In genomic region chr2:183597841-183598240, GRCh38 we compare ENCODE assay signal across 15 cellular contexts.
A peak's percentile ranks its signal among the peaks of the same experiment; 100 is the strongest.
DNase-seq lines count a peak whose midpoint lies in the region; ATAC-seq and TF ChIP-seq lines count a peak whose summit lies in the region.
"Had no signal": no experiment of that assay in that cellular context is flagged by ENCODE, and none has a peak within 500 bp of the region (broad histone marks: within the 10 kb centered on the region; RNA-seq: fewer than 3 reads in every experiment).

No MANE protein-coding gene starts in this region.

- no peaks in the 10 kb centered on the region for H3K9me3 Mint-ChIP-seq in MCF 10A (ENCODE audit: unreplicated experiment)

- H3K4me3 Mint-ChIP-seq in MCF 10A (ENCODE audit: unreplicated experiment): no peak overlapping the region
- H3K4me3 Mint-ChIP-seq: CD8-positive, alpha-beta memory T cell had no signal

- peak overlapping the region; percentile 43 for H3K27ac Mint-ChIP-seq in MCF 10A (ENCODE audit: low read depth, unreplicated experiment)
- H3K27ac Mint-ChIP-seq: CD8-positive, alpha-beta memory T cell had no signal

- intact Hi-C loops in MCF 10A (cut with micrococcal nuclease): no loop called here
- intact Hi-C loops in breast epithelium (cut with DNase I; ENCODE audit: low total_unique reads): no loop called here

- POLR2A ChIA-PET in MCF 10A (lab: Yijun Ruan, JAX) (interaction anchor here (1.6 kb wide), 1 partner anchor 16 kb away, joined by 8 read pairs; no protein-coding TSS in a partner anchor), RWPE1 (lab: Yijun Ruan, JAX; ENCODE audit: low non-redundant PET) (no interaction called here)

- CTCF ChIA-PET in MCF 10A (lab: Yijun Ruan, JAX): interaction anchor here (0.6 to 1.4 kb wide), 3 partner anchors 17 to 787 kb away, joined by 3 to 4 read pairs (median 3); no protein-coding TSS in a partner anchor
- CTCF ChIA-PET in RWPE1 (lab: Yijun Ruan, JAX): no interaction called here

- peaks cover 10% of the 10 kb centered on the region for H3K4me1 Mint-ChIP-seq in MCF 10A (ENCODE audit: insufficient read depth, unreplicated experiment)
- H3K4me1 Mint-ChIP-seq: CD8-positive, alpha-beta memory T cell had no signal

- no peak for TF ChIP-seq POLR2A in breast epithelium (IDR thresholded peaks at IDR 0.05)

- H3K27ac ChIP-seq in breast epithelium: no peak overlapping the region
- no peak overlapping the region for H3K27ac ChIP-seq in RWPE1
- H3K27ac ChIP-seq: 22Rv1, BLaER1, HL-60 had no signal

- no peak overlapping the region for H3K4me3 ChIP-seq in breast epithelium
- H3K4me3 ChIP-seq: BLaER1 had no signal

- TF ChIP-seq CTCF in MCF 10A (IDR thresholded peaks at IDR 0.05; ENCODE audit: unreplicated experiment): no peak
- TF ChIP-seq CTCF in breast epithelium (IDR thresholded peaks at IDR 0.05): no peak
- TF ChIP-seq CTCF in RWPE1 (conservative IDR thresholded peaks at IDR 0.05; ENCODE audit: low read depth): no peak

- H3K36me3 ChIP-seq in breast epithelium: no peaks in the 10 kb centered on the region
- H3K36me3 ChIP-seq: BLaER1 had no signal

- H3K36me3 Mint-ChIP-seq in MCF 10A (ENCODE audit: insufficient read depth, unreplicated experiment): no peaks in the 10 kb centered on the region
- H3K36me3 Mint-ChIP-seq: CD8-positive, alpha-beta memory T cell had no signal

- ATAC-seq in esophagus mucosa (peak; percentile 31), HG02798 (IDR thresholded peaks at IDR 0.05; ENCODE audit: poor library complexity, unreplicated experiment) (no peak), HG02973 (IDR thresholded peaks at IDR 0.05; ENCODE audit: unreplicated experiment) (no peak)

- H3K9me3 ChIP-seq in breast epithelium: no peaks in the 10 kb centered on the region
- H3K9me3 ChIP-seq: BLaER1, Caco-2 had no signal

- DNase-seq in MCF 10A (ENCODE audit: unreplicated experiment) (peak; percentile 23), breast epithelium (ENCODE audit: low spot score in 2 of 2) (no peak), RWPE1 (ENCODE audit: low spot score) (peak; percentile 45), NCI-H2107 (lab: John Stamatoyannopoulos, UW) (no peak), pons (ENCODE audit: low spot score) (no peak)
- DNase-seq: AML-193; Caco-2; CD8-positive, alpha-beta memory T cell; DMS53 had no signal

- no TSS peak for BruUV-seq in MCF 10A (replicated peaks; lab: Mats Ljungman, UMichigan)

- no peaks in the 10 kb centered on the region for H3K4me1 ChIP-seq in breast epithelium
- H3K4me1 ChIP-seq: BLaER1, Caco-2 had no signal

- H3K27me3 ChIP-seq in breast epithelium: no peaks in the 10 kb centered on the region
- H3K27me3 ChIP-seq: BLaER1 had no signal

- no peaks in the 10 kb centered on the region for H3K27me3 Mint-ChIP-seq in MCF 10A (ENCODE audit: insufficient read depth, unreplicated experiment)
- H3K27me3 Mint-ChIP-seq: CD8-positive, alpha-beta memory T cell had no signal

Comparison
In these comparisons a context has a peak if more than half of its experiments do, and no peak if none do; other contexts are left out.
1. DNase-seq: peak in MCF 10A (single experiment) and RWPE1 (single experiment); none in breast epithelium (0 of 2), NCI-H2107 (single experiment) and pons (single experiment).